1 cellular context compared by ENCODE assay signal in the genomic region with DNA sequence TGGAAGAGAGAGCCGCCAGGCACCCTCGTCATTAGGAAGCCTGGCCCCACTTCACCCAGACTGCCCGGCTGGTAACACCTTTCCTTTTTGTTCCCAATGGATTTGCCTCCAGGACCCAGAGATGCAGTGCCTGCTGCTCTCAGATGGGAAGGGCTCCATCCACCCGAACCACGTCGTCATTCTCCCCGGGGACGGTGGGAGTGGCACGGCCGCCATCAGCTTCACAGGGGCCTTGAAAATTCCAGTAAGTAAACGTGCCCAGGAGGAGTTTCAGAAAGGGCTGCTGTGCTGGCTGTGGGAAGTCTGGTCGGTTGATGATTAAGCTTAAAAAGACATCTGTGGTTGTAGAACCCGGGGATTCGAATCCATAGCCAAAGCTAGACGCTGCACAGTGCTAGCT.
TF ChIP-seq lines count a peak whose summit lies in the region.

No MANE protein-coding gene starts in this region.

TF ChIP-seq in HepG2, 621 proteins besides CTCF, POLR2A, EP300 and RAD21:
- TF ChIP-seq, protein P1, sequence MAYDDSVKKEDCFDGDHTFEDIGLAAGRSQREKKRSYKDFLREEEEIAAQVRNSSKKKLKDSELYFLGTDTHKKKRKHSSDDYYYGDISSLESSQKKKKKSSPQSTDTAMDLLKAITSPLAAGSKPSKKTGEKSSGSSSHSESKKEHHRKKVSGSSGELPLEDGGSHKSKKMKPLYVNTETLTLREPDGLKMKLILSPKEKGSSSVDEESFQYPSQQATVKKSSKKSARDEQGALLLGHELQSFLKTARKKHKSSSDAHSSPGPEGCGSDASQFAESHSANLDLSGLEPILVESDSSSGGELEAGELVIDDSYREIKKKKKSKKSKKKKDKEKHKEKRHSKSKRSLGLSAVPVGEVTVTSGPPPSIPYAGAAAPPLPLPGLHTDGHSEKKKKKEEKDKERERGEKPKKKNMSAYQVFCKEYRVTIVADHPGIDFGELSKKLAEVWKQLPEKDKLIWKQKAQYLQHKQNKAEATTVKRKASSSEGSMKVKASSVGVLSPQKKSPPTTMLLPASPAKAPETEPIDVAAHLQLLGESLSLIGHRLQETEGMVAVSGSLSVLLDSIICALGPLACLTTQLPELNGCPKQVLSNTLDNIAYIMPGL (CRISPR knock-in tag; IDR thresholded peaks at IDR 0.05; ENCODE audit: borderline replicate concordance in 1 of 2, low read depth in 1 of 2): no peak
- TF ChIP-seq, protein P2, sequence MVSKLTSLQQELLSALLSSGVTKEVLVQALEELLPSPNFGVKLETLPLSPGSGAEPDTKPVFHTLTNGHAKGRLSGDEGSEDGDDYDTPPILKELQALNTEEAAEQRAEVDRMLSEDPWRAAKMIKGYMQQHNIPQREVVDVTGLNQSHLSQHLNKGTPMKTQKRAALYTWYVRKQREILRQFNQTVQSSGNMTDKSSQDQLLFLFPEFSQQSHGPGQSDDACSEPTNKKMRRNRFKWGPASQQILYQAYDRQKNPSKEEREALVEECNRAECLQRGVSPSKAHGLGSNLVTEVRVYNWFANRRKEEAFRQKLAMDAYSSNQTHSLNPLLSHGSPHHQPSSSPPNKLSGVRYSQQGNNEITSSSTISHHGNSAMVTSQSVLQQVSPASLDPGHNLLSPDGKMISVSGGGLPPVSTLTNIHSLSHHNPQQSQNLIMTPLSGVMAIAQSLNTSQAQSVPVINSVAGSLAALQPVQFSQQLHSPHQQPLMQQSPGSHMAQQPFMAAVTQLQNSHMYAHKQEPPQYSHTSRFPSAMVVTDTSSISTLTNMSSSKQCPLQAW (CRISPR knock-in tag; IDR thresholded peaks at IDR 0.05): no peak
- TF ChIP-seq, protein P3, sequence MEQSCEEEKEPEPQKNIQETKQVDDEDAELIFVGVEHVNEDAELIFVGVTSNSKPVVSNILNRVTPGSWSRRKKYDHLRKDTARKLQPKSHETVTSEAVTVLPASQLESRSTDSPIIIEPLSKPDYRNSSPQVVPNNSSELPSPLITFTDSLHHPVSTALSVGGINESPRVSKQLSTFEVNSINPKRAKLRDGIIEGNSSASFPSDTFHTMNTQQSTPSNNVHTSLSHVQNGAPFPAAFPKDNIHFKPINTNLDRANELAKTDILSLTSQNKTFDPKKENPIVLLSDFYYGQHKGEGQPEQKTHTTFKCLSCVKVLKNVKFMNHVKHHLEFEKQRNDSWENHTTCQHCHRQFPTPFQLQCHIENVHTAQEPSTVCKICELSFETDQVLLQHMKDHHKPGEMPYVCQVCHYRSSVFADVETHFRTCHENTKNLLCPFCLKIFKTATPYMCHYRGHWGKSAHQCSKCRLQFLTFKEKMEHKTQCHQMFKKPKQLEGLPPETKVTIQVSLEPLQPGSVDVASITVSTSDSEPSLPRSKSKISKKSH (CRISPR knock-in tag; IDR thresholded peaks at IDR 0.05; ENCODE audit: borderline replicate concordance): no peak
- TF ChIP-seq, protein P4, sequence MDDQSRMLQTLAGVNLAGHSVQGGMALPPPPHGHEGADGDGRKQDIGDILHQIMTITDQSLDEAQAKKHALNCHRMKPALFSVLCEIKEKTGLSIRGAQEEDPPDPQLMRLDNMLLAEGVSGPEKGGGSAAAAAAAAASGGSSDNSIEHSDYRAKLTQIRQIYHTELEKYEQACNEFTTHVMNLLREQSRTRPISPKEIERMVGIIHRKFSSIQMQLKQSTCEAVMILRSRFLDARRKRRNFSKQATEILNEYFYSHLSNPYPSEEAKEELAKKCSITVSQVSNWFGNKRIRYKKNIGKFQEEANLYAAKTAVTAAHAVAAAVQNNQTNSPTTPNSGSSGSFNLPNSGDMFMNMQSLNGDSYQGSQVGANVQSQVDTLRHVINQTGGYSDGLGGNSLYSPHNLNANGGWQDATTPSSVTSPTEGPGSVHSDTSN (CRISPR knock-in tag; IDR thresholded peaks at IDR 0.05; ENCODE audit: borderline replicate concordance): no peak
- TF ChIP-seq MED1 (CRISPR knock-in tag; IDR thresholded peaks at IDR 0.05): no peak
